17 cellular contexts compared by ENCODE assay signal in the genomic region with DNA sequence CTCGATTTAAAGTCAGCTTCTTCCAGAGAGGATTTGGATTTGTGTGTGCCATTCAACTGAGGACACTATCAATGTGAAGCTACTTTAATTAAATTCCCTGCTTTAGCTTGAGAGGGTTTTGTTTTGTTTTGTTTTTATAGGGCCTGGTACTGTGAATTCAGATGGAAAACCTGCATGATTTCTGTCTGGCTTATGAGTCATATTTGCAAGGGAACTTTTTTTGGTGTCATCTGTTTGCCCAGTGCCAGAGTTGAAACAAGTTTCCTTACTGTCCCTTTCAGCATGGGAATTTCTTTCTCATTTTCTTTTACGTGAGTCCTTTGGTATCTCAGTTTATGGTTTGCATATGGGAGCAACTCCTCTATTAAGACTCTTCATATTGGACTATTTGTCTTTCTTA.
"Had no signal": no experiment of that assay in that cellular context is flagged by ENCODE, and none has a peak within 500 bp of the region (broad histone marks: within the 10 kb centered on the region; RNA-seq: fewer than 3 reads in every experiment).

No MANE protein-coding gene starts in this region.

- H3K4me1 ChIP-seq: gastroesophageal sphincter, heart right ventricle, thyroid gland had no signal

- DNase-seq: activated B cell treated with CpG ODN at 0.5 μM for 24 hours; activated CD4-positive, alpha-beta T cell treated with anti-CD3 and anti-CD28 coated beads, Interleukin-2, amount 10 ng/mL, durations not matched to agents 24 days and 14 days; activated CD8-positive, alpha-beta memory T cell treated with anti-CD3 and anti-CD28 coated beads, Interleukin-2, amount 50 U/mL, for 4 hours; activated CD8-positive, alpha-beta T cell treated with anti-CD3 and anti-CD28 coated beads, Interleukin-2, amount 10 ng/mL, durations not matched to agents 7 days and 5 days; activated gamma-delta T cell treated with Interleukin-2 at 50 U/mL for 16 hours; activated T-cell treated with anti-CD3 and anti-CD28 coated beads, Interleukin-2, amount 50 U/mL, for 72 hours; brain microvascular endothelial cell; heart right ventricle; naive thymus-derived CD8-positive, alpha-beta T cell; retina; stimulated activated CD4-positive, alpha-beta T cell treated with anti-CD3 and anti-CD28 coated beads, Interleukin-15, amount 100 ng/mL, for 24 hours; stimulated activated CD4-positive, alpha-beta T cell treated with anti-CD3 and anti-CD28 coated beads, Interleukin-4, amount 100 ng/mL, for 1 hour; stimulated activated naive B cell treated with anti-CD40 and anti-IgM and Interleukin-4, amounts not matched to agents 10 μg/mL and 1 μg/mL and 100 μg/mL, for 72 hours; thyroid gland had no signal

- H3K9me3 ChIP-seq: gastroesophageal sphincter, neutrophil, thyroid gland had no signal

- H3K27me3 ChIP-seq: brain microvascular endothelial cell, gastroesophageal sphincter, heart right ventricle, neutrophil, thyroid gland had no signal

- H3K27ac ChIP-seq: brain microvascular endothelial cell, epithelial cell of prostate, gastroesophageal sphincter, heart right ventricle, neutrophil, thyroid gland had no signal

- ATAC-seq: activated CD8-positive, alpha-beta T cell treated with anti-CD3 and anti-CD28 coated beads, Interleukin-2, amount 10 ng/mL, durations not matched to agents 7 days and 5 days; activated T-cell treated with anti-CD3 and anti-CD28 coated beads, Interleukin-2, amount 50 U/mL, for 72 hours; gastroesophageal sphincter; heart right ventricle; naive thymus-derived CD8-positive, alpha-beta T cell; stimulated activated naive B cell treated with anti-CD40 and anti-IgM and Interleukin-4, amounts not matched to agents 10 μg/mL and 1 μg/mL and 100 μg/mL, for 72 hours had no signal

- H3K4me3 ChIP-seq: gastroesophageal sphincter, heart right ventricle, thyroid gland had no signal

- H3K36me3 ChIP-seq: brain microvascular endothelial cell, gastroesophageal sphincter, heart right ventricle, neutrophil, thyroid gland had no signal
